Comparison of ENCODE assay signal across 14 cellular contexts in the genomic region with DNA sequence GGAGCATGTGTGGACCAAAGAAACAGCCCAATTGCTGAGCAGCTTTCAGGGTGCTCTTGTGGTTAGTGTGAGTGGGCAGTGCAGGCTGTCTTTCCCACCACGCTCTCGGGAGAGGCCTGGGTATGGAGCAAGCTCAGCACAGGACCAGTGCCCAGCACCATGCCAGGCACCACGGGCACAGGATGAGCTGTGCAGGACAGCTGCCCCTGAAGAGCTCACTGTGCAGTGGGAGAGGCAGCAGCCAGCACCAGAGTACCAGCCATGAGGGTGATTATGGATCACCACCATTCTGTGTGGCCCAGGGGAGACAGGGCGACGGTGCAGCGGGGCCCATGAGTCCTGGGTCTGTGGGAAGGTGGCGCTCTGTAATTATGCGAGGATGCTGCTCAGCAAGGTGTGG.
"Had no signal": no experiment of that assay in that cellular context is flagged by ENCODE, and none has a peak within 500 bp of the region (broad histone marks: within the 10 kb centered on the region; RNA-seq: fewer than 3 reads in every experiment).

No MANE protein-coding gene starts in this region.

- DNase-seq: activated CD4-positive, alpha-beta T cell treated with anti-CD3 and anti-CD28 coated beads for 4 hours; activated CD8-positive, alpha-beta T cell treated with anti-CD3 and anti-CD28 coated beads for 36 hours; activated naive CD4-positive, alpha-beta T cell; activated naive CD8-positive, alpha-beta T cell treated with anti-CD3 and anti-CD28 coated beads, Interleukin-2, amount 50 U/mL, for 24 hours; cerebellar nuclear complex; stimulated activated CD4-positive, alpha-beta T cell treated with anti-CD3 and anti-CD28 coated beads, Interleukin-15, amount 100 ng/mL, for 24 hours; stimulated activated CD4-positive, alpha-beta T cell treated with anti-CD3 and anti-CD28 coated beads, Interleukin-4, amount 100 ng/mL, for 1 hour; stimulated activated naive CD4-positive, alpha-beta T cell treated with Interleukin-2 at 50 U/mL for 16 hours; SW 1271; transverse colon had no signal

- H3K4me3 ChIP-seq: gastrocnemius medialis, pancreas, transverse colon had no signal

- H3K4me1 ChIP-seq: gastrocnemius medialis, pancreas, transverse colon had no signal

- FAIRE-seq: pancreas, TTC549 had no signal

- H3K27me3 ChIP-seq: gastrocnemius medialis, pancreas, transverse colon had no signal

- H3K9me3 ChIP-seq: gastrocnemius medialis, pancreas, transverse colon had no signal

- H3K36me3 ChIP-seq: gastrocnemius medialis, pancreas, transverse colon had no signal

- ATAC-seq: activated CD8-positive, alpha-beta T cell treated with anti-CD3 and anti-CD28 coated beads for 36 hours; activated naive CD8-positive, alpha-beta T cell treated with anti-CD3 and anti-CD28 coated beads, Interleukin-2, amount 50 U/mL, for 24 hours; gastrocnemius medialis; pancreas; WTC11 had no signal
